ENCODE assay signal across 27 cellular contexts in genomic region chr1:63498106-63498505, GRCh38.
"Had no signal": no experiment of that assay in that cellular context is flagged by ENCODE, and none has a peak within 500 bp of the region (broad histone marks: within the 10 kb centered on the region; RNA-seq: fewer than 3 reads in every experiment).

No MANE protein-coding gene starts in this region.

- H3K4me3 Mint-ChIP-seq: immature natural killer cell; mesothelial cell of epicardium; naive B cell; nephron; neural progenitor cell; stimulated activated naive B cell treated with anti-CD40 and anti-IgM and Interleukin-4, amounts not matched to agents 10 μg/mL and 1 μg/mL and 100 μg/mL, for 72 hours; stimulated activated naive CD8-positive, alpha-beta T cell treated with anti-CD3 and anti-CD28 coated beads, Interleukin-15, Interleukin-2, amounts not matched to agents 100 ng/mL and 50 ng/mL, for 24 hours had no signal

- H3K27me3 ChIP-seq: dorsolateral prefrontal cortex, esophagus muscularis mucosa, neural progenitor cell, spleen, tibial nerve, upper lobe of left lung had no signal

- H3K36me3 ChIP-seq: esophagus muscularis mucosa, neural progenitor cell, spleen, thoracic aorta, upper lobe of left lung had no signal

- H3K27ac Mint-ChIP-seq: immature natural killer cell; mesothelial cell of epicardium; nephron; neural progenitor cell; progenitor cell of endocrine pancreas; stimulated activated naive B cell treated with anti-CD40 and anti-IgM and Interleukin-4, amounts not matched to agents 10 μg/mL and 1 μg/mL and 100 μg/mL, for 72 hours; stimulated activated naive CD8-positive, alpha-beta T cell treated with anti-CD3 and anti-CD28 coated beads, Interleukin-15, Interleukin-2, amounts not matched to agents 100 ng/mL and 50 ng/mL, for 24 hours had no signal

- H3K4me2 ChIP-seq: neural progenitor cell had no signal

- H3K4me1 Mint-ChIP-seq: immature natural killer cell, mesothelial cell of epicardium, nephron, neural progenitor cell had no signal

- H3K27ac ChIP-seq: dorsolateral prefrontal cortex, esophagus muscularis mucosa, neural progenitor cell, parathyroid adenoma, skin epidermis, spleen, thoracic aorta, tibial nerve, upper lobe of left lung had no signal

- DNase-seq: cerebellar nuclear complex; dorsolateral prefrontal cortex; effector CD4-positive, alpha-beta T cell; foreskin melanocyte; glutamatergic neuron; hypothalamus; immature natural killer cell; kidney; mesenchymal stem cell; mucosa of descending colon; naive B cell; right cardiac atrium; spleen; stimulated activated naive B cell treated with anti-CD40 and anti-IgM and Interleukin-4, amounts not matched to agents 10 μg/mL and 1 μg/mL and 100 μg/mL, for 72 hours; upper lobe of left lung had no signal

- H3K4me1 ChIP-seq: parathyroid adenoma, spleen, tibial nerve, upper lobe of left lung had no signal

- ATAC-seq: left lobe of liver; right cardiac atrium; stimulated activated naive B cell treated with anti-CD40 and anti-IgM and Interleukin-4, amounts not matched to agents 10 μg/mL and 1 μg/mL and 100 μg/mL, for 72 hours had no signal

- H3K9me3 ChIP-seq: esophagus muscularis mucosa, mucosa of descending colon, spleen, thoracic aorta, tibial nerve, upper lobe of left lung had no signal

- H3K27me3 Mint-ChIP-seq: naive B cell; progenitor cell of endocrine pancreas; stimulated activated naive B cell treated with anti-CD40 and anti-IgM and Interleukin-4, amounts not matched to agents 10 μg/mL and 1 μg/mL and 100 μg/mL, for 72 hours; stimulated activated naive CD8-positive, alpha-beta T cell treated with anti-CD3 and anti-CD28 coated beads, Interleukin-15, Interleukin-2, amounts not matched to agents 100 ng/mL and 50 ng/mL, for 24 hours had no signal

- H3K4me3 ChIP-seq: dorsolateral prefrontal cortex, esophagus muscularis mucosa, lung, mucosa of descending colon, neural progenitor cell, skin epidermis, spleen, thoracic aorta, tibial nerve, upper lobe of left lung had no signal

- H3K79me2 ChIP-seq: parathyroid adenoma had no signal

- H3K9me3 Mint-ChIP-seq: immature natural killer cell; neural progenitor cell; stimulated activated naive CD8-positive, alpha-beta T cell treated with anti-CD3 and anti-CD28 coated beads, Interleukin-15, Interleukin-2, amounts not matched to agents 100 ng/mL and 50 ng/mL, for 24 hours had no signal

- H3K9ac ChIP-seq: neural progenitor cell, parathyroid adenoma had no signal

- H2AFZ ChIP-seq: neural progenitor cell, parathyroid adenoma had no signal
